18 cellular contexts compared by ENCODE assay signal in genomic region chr15:33720952-33721351, GRCh38.
DNase-seq lines count a peak whose midpoint lies in the region; ATAC-seq, FAIRE-seq and TF ChIP-seq lines count a peak whose summit lies in the region.
"Had no signal": no experiment of that assay in that cellular context is flagged by ENCODE, and none has a peak within 500 bp of the region (broad histone marks: within the 10 kb centered on the region; RNA-seq: fewer than 3 reads in every experiment).

No MANE protein-coding gene starts in this region.

- H3K4me1 ChIP-seq in ACC112 (ENCODE audit: control insufficient read depth, insufficient read depth, low read length, unreplicated experiment) = peaks cover 24% of the 10 kb centered on the region
- H3K4me1 ChIP-seq: HAP-1, testis had no signal

- ATAC-seq in HG02610 (IDR thresholded peaks at IDR 0.05; ENCODE audit: unreplicated experiment) = no peak
- ATAC-seq: activated CD8-positive, alpha-beta memory T cell treated with anti-CD3 and anti-CD28 coated beads, Interleukin-2, amount 10 ng/mL, durations not matched to agents 7 days and 5 days had no signal

- H2AFZ ChIP-seq in ACC112 (ENCODE audit: low read length, unreplicated experiment) = no peak overlapping the region

- peak overlapping the region; percentile 78 for H3K27ac ChIP-seq in ACC112 (ENCODE audit: low read depth, low read length)
- H3K27ac ChIP-seq: ovary, testis, WERI-Rb-1 had no signal

- no peak overlapping the region for H3K4me3 Mint-ChIP-seq in dendritic cell treated with granulocyte-macrophage colony-stimulating factor and Interleukin-4, amounts not matched to agents 40 ng/mL and 50 ng/mL, for 4 days
- H3K4me3 Mint-ChIP-seq: activated CD8-positive, alpha-beta memory T cell treated with anti-CD3 and anti-CD28 coated beads, Interleukin-2, amount 10 ng/mL, durations not matched to agents 7 days and 5 days; activated naive CD4-positive, alpha-beta T cell treated with anti-CD3 and anti-CD28 coated beads, Interleukin-2, amount 50 U/mL, for 24 hours; central memory CD8-positive, alpha-beta T cell had no signal

- peaks cover 19% of the 10 kb centered on the region for H3K4me1 Mint-ChIP-seq in dendritic cell treated with granulocyte-macrophage colony-stimulating factor and Interleukin-4, amounts not matched to agents 40 ng/mL and 50 ng/mL, for 4 days (ENCODE audit: low read depth)
- H3K4me1 Mint-ChIP-seq: activated CD8-positive, alpha-beta memory T cell treated with anti-CD3 and anti-CD28 coated beads, Interleukin-2, amount 10 ng/mL, durations not matched to agents 7 days and 5 days; activated naive CD4-positive, alpha-beta T cell treated with anti-CD3 and anti-CD28 coated beads, Interleukin-2, amount 50 U/mL, for 24 hours; central memory CD8-positive, alpha-beta T cell had no signal

- H3K27me3 Mint-ChIP-seq in dendritic cell treated with granulocyte-macrophage colony-stimulating factor and Interleukin-4, amounts not matched to agents 40 ng/mL and 50 ng/mL, for 4 days = no peaks in the 10 kb centered on the region
- H3K27me3 Mint-ChIP-seq: activated CD8-positive, alpha-beta memory T cell treated with anti-CD3 and anti-CD28 coated beads, Interleukin-2, amount 10 ng/mL, durations not matched to agents 7 days and 5 days; activated naive CD4-positive, alpha-beta T cell treated with anti-CD3 and anti-CD28 coated beads, Interleukin-2, amount 50 U/mL, for 24 hours; central memory CD8-positive, alpha-beta T cell had no signal

- no peaks in the 10 kb centered on the region for H3K79me2 ChIP-seq in ACC112 (ENCODE audit: control insufficient read depth, insufficient read depth, low read length, unreplicated experiment)

- intact Hi-C loops in dendritic cell treated with granulocyte-macrophage colony-stimulating factor and Interleukin-4, amounts not matched to agents 40 ng/mL and 50 ng/mL, for 4 days (cut with micrococcal nuclease) = no loop called here

- H3K4me3 ChIP-seq in ACC112 (ENCODE audit: low read depth, low read length) = no peak overlapping the region
- H3K4me3 ChIP-seq: HAP-1, ovary, testis had no signal

- H3K36me3 Mint-ChIP-seq in dendritic cell treated with granulocyte-macrophage colony-stimulating factor and Interleukin-4, amounts not matched to agents 40 ng/mL and 50 ng/mL, for 4 days (ENCODE audit: low read depth) = no peaks in the 10 kb centered on the region
- H3K36me3 Mint-ChIP-seq: activated CD8-positive, alpha-beta memory T cell treated with anti-CD3 and anti-CD28 coated beads, Interleukin-2, amount 10 ng/mL, durations not matched to agents 7 days and 5 days; activated naive CD4-positive, alpha-beta T cell treated with anti-CD3 and anti-CD28 coated beads, Interleukin-2, amount 50 U/mL, for 24 hours had no signal

- H3K36me3 ChIP-seq in ACC112 (ENCODE audit: insufficient read depth, low read length) = no peaks in the 10 kb centered on the region
- H3K36me3 ChIP-seq: HAP-1, ovary, WERI-Rb-1 had no signal

- no peak for FAIRE-seq in H54 (lab: Jason Lieb, UNC)

- peak overlapping the region; percentile 18 for H3K27ac Mint-ChIP-seq in dendritic cell treated with granulocyte-macrophage colony-stimulating factor and Interleukin-4, amounts not matched to agents 40 ng/mL and 50 ng/mL, for 4 days
- H3K27ac Mint-ChIP-seq: activated CD8-positive, alpha-beta memory T cell treated with anti-CD3 and anti-CD28 coated beads, Interleukin-2, amount 10 ng/mL, durations not matched to agents 7 days and 5 days; activated naive CD4-positive, alpha-beta T cell treated with anti-CD3 and anti-CD28 coated beads, Interleukin-2, amount 50 U/mL, for 24 hours had no signal

- no peak for TF ChIP-seq POLR2A in H54 (IDR thresholded peaks at IDR 0.05; ENCODE audit: low read depth, low read length)

- DNase-seq in M059J (ENCODE audit: low read depth) (peak; percentile 83), kidney glomerular epithelial cell (lab: John Stamatoyannopoulos, UW) (peak; percentile 12), NCI-H526 (lab: John Stamatoyannopoulos, UW) (no peak), H54 (ENCODE audit: insufficient read length, low spot score) (no peak)
- no peak for DNase-seq in effector CD4-positive, alpha-beta T cell
- DNase-seq: activated CD8-positive, alpha-beta memory T cell treated with anti-CD3 and anti-CD28 coated beads, Interleukin-2, amount 10 ng/mL, durations not matched to agents 7 days and 5 days; DMS153; erythroblast; NK-92 treated with Interleukin-12 subunit alpha and Interleukin-12 subunit beta, amount 100 ng/mL, for 24 hours; ovary; testis; WERI-Rb-1 had no signal

- no peaks in the 10 kb centered on the region for H3K9me3 Mint-ChIP-seq in dendritic cell treated with granulocyte-macrophage colony-stimulating factor and Interleukin-4, amounts not matched to agents 40 ng/mL and 50 ng/mL, for 4 days
- H3K9me3 Mint-ChIP-seq: activated naive CD4-positive, alpha-beta T cell treated with anti-CD3 and anti-CD28 coated beads, Interleukin-2, amount 50 U/mL, for 24 hours; central memory CD8-positive, alpha-beta T cell had no signal

- H3K27me3 ChIP-seq in ACC112 (ENCODE audit: insufficient read depth, low read length) = no peaks in the 10 kb centered on the region
- H3K27me3 ChIP-seq: ovary, testis had no signal

Comparison
In these comparisons a context has a peak if more than half of its experiments do, and no peak if none do; other contexts are left out.
1. DNase-seq: peak in M059J (single experiment) and kidney glomerular epithelial cell (single experiment); none in effector CD4-positive, alpha-beta T cell (single experiment), NCI-H526 (0 of 2) and H54 (single experiment).